ENCODE assay signal across 19 cellular contexts in the genomic region with DNA sequence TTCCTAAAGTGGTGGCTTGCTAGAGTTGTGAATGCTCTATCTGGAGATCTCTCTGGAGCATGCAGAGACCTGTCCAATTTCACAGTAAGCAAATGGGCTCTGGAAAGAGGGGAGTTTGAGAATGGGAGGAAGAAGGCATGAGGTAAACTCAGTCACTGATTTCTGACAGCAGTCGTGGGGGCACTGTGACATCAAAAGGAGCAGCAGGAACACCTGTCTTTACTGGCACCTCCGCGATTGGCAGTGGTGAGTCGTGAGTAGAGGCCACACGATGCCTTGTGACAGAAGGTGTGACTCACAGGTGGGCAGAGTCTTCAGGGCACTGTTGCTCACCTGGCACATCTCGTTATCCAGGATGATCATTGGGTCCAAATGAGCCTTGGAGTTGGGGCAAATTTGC. TPM values are rescaled to one million over a fixed set of nuclear protein-coding genes. Genes with fewer than 3 reads are reported as not detected.
"Had no signal": no experiment of that assay in that cellular context is flagged by ENCODE, and none has a peak within 500 bp of the region (broad histone marks: within the 10 kb centered on the region; RNA-seq: fewer than 3 reads in every experiment).

No MANE protein-coding gene starts in this region.

- H3K27ac ChIP-seq: epithelial cell of prostate, heart right ventricle, lower lobe of right lung had no signal

- H3K4me1 ChIP-seq: pancreas had no signal

- ATAC-seq: body of pancreas; effector memory CD8-positive, alpha-beta T cell; gastroesophageal sphincter; lower lobe of right lung had no signal

- DNase-seq: activated CD4-positive, alpha-beta T cell treated with anti-CD3 and anti-CD28 coated beads, Interleukin-2, amount 10 ng/mL, durations not matched to agents 7 days and 5 days; activated CD4-positive, CD25-positive, alpha-beta regulatory T cell; activated CD8-positive, alpha-beta memory T cell treated with anti-CD3 and anti-CD28 coated beads for 24 hours; activated naive CD8-positive, alpha-beta T cell treated with anti-CD3 and anti-CD28 coated beads for 36 hours; amygdala; body of pancreas; cortex of kidney; effector memory CD8-positive, alpha-beta T cell; heart right ventricle; left colon; lower lobe of right lung; midbrain; pancreas; stimulated activated CD4-positive, alpha-beta T cell treated with anti-CD3 and anti-CD28 coated beads, Interleukin-15, amount 100 ng/mL, for 24 hours; stimulated activated CD4-positive, alpha-beta T cell treated with anti-CD3 and anti-CD28 coated beads, Interleukin-4, amount 100 ng/mL, for 24 hours; stimulated activated CD8-positive, alpha-beta memory T cell treated with anti-CD3 and anti-CD28 coated beads, Interleukin-4, amount 100 ng/mL, for 48 hours; stimulated activated naive CD4-positive, alpha-beta T cell treated with Interleukin-2 at 50 U/mL for 16 hours had no signal

- H3K36me3 ChIP-seq: gastroesophageal sphincter, heart right ventricle, lower lobe of right lung, pancreas had no signal

- H3K27me3 ChIP-seq: body of pancreas, gastroesophageal sphincter, heart right ventricle, pancreas had no signal

- H3K9me3 ChIP-seq: body of pancreas, gastroesophageal sphincter, lower lobe of right lung, pancreas had no signal

- H3K4me3 ChIP-seq: body of pancreas, gastroesophageal sphincter, heart right ventricle, lower lobe of right lung, pancreas had no signal

RNA-seq across cellular contexts. Expression of a gene that starts 38.8 kb away (rescaled TPM):
- total RNA-seq: activated CD4-positive, alpha-beta T cell treated with anti-CD3 and anti-CD28 coated beads, Interleukin-2, amount 10 ng/mL, durations not matched to agents 7 days and 5 days; activated naive CD8-positive, alpha-beta T cell treated with anti-CD3 and anti-CD28 coated beads for 36 hours had no signal
